In the genomic region with DNA sequence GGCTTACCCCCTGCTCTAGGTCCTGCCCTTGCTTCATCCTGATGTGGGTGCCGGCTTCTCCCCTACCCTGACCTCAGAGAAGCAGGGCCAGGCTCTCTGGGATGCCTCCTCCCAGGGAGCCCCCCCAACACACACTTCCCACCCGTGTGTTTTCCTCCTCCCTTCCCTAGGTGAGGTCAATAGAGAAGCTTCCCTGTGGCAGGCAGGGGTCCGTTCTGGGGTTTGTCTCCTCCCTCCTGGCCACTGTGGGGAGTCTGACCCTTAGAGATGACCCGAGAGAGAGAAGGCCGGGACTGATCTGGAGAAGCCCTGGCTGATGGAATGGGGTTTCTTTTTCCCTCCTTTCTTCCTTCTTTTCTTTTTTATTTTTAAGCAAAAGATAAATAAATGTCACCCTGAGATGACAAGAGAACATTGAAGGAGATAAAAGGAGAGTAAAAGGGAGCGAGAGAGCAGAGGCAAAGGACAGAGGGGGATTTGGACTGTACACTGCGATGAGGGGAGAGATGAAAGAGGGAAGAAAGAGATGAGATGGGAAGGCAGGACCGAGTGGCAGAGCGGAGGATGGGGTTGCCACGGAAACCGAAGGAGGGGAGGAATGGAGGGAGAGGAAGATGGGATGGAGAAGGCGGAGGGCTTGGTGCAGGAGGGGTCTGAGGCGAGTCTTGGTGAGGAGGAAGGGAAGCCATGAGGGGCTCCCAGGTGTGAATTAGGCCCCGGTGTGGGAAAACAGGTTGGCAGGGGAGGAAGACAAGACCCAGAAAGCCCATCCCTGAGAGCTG, we compare ENCODE assay signal across 16 cellular contexts. TPM values are rescaled to one million over a fixed set of nuclear protein-coding genes. Genes with fewer than 3 reads are reported as not detected.
A peak's percentile ranks its signal among the peaks of the same experiment; 100 is the strongest.
DNase-seq lines count a peak whose midpoint lies in the region; ATAC-seq and TF ChIP-seq lines count a peak whose summit lies in the region.
"Had no signal": no experiment of that assay in that cellular context is flagged by ENCODE, and none has a peak within 500 bp of the region (broad histone marks: within the 10 kb centered on the region; RNA-seq: fewer than 3 reads in every experiment).

No MANE protein-coding gene starts in this region.

- no peaks in the 10 kb centered on the region for H3K27me3 ChIP-seq in CD8-positive, alpha-beta T cell (ENCODE audit: insufficient read depth, low read length)
- H3K27me3 ChIP-seq in OCI-LY3 (ENCODE audit: low read depth, low read length) = no peaks in the 10 kb centered on the region
- no peaks in the 10 kb centered on the region for H3K27me3 ChIP-seq in osteoblast (ENCODE audit: insufficient read depth, low read length)
- H3K27me3 ChIP-seq: ovary had no signal

- H3K4me1 Mint-ChIP-seq in CD8-positive, alpha-beta T cell (ENCODE audit: low read depth) = peaks cover 9% of the 10 kb centered on the region
- H3K4me1 Mint-ChIP-seq in glutamatergic neuron (ENCODE audit: low read depth, unreplicated experiment) = peaks cover 23% of the 10 kb centered on the region

- no peaks in the 10 kb centered on the region for H3K9me3 ChIP-seq in CD8-positive, alpha-beta T cell (ENCODE audit: low read length)
- no peaks in the 10 kb centered on the region for H3K9me3 ChIP-seq in OCI-LY3 (ENCODE audit: insufficient read depth, low read length)
- no peaks in the 10 kb centered on the region for H3K9me3 ChIP-seq in osteoblast (ENCODE audit: low read depth, low read length)
- H3K9me3 ChIP-seq: ovary had no signal

- no peaks in the 10 kb centered on the region for H3K36me3 ChIP-seq in CD8-positive, alpha-beta T cell (ENCODE audit: insufficient read depth, low read length)
- H3K36me3 ChIP-seq in OCI-LY3 (replicated peaks; ENCODE audit: low read depth, low read length) = peaks cover 20% of the 10 kb centered on the region
- H3K36me3 ChIP-seq in osteoblast (ENCODE audit: insufficient read depth, low read length) = no peaks in the 10 kb centered on the region
- H3K36me3 ChIP-seq: ovary had no signal

- H3K4me2 ChIP-seq in OCI-LY3 (ENCODE audit: low read length) (no peak overlapping the region), osteoblast (ENCODE audit: insufficient read depth, low read length) (no peak overlapping the region)
- H3K4me2 ChIP-seq: PC-9 had no signal

- intact Hi-C loops in CD8-positive, alpha-beta T cell (cut with DNase I, micrococcal nuclease) = no loop called here

- POLR2A ChIA-PET in CD8-positive, alpha-beta T cell (lab: Charles Lee) = no interaction called here

- H2AFZ ChIP-seq in OCI-LY3 (ENCODE audit: low read depth, low read length) (no peak overlapping the region), osteoblast (ENCODE audit: low read length) (no peak overlapping the region)
- H2AFZ ChIP-seq: PC-9 had no signal

- no peaks in the 10 kb centered on the region for H3K27me3 Mint-ChIP-seq in CD8-positive, alpha-beta T cell (ENCODE audit: low read depth)
- H3K27me3 Mint-ChIP-seq in glutamatergic neuron (ENCODE audit: unreplicated experiment) = peaks cover 11% of the 10 kb centered on the region

- H3K27ac Mint-ChIP-seq in CD8-positive, alpha-beta T cell = peak overlapping the region; percentile 45
- peak overlapping the region; percentile 12 for H3K27ac Mint-ChIP-seq in glutamatergic neuron (ENCODE audit: unreplicated experiment)
- H3K27ac Mint-ChIP-seq: endodermal cell had no signal

- H3K9me3 Mint-ChIP-seq in CD8-positive, alpha-beta T cell = no peaks in the 10 kb centered on the region
- peaks cover 12% of the 10 kb centered on the region for H3K9me3 Mint-ChIP-seq in glutamatergic neuron (ENCODE audit: unreplicated experiment)
- H3K9me3 Mint-ChIP-seq: endodermal cell had no signal

- peaks cover 91% of the 10 kb centered on the region for H3K79me2 ChIP-seq in OCI-LY3 (ENCODE audit: low read length)
- H3K79me2 ChIP-seq in osteoblast (ENCODE audit: insufficient read depth, low read length) = peaks cover 18% of the 10 kb centered on the region

- TF ChIP-seq CTCF in CD8-positive, alpha-beta T cell (IDR thresholded peaks at IDR 0.05) = no peak
- TF ChIP-seq CTCF in OCI-LY3 (IDR thresholded peaks at IDR 0.05; ENCODE audit: low read depth, low read length) (no peak), glutamatergic neuron (IDR thresholded peaks at IDR 0.05; ENCODE audit: partially characterized antibody, unreplicated experiment) (no peak), osteoblast (IDR thresholded peaks at IDR 0.05; ENCODE audit: extremely low read depth, low read depth, low read length) (no peak)

- H3K27ac ChIP-seq in CD8-positive, alpha-beta T cell (ENCODE audit: low read depth, low read length) = no peak overlapping the region
- H3K27ac ChIP-seq in OCI-LY3 (ENCODE audit: low read length) (peak overlapping the region; percentile 48), osteoblast (ENCODE audit: low read depth, low read length) (no peak overlapping the region)
- H3K27ac ChIP-seq: ovary, PC-9 had no signal

- H3K9ac ChIP-seq in OCI-LY3 (ENCODE audit: low read length) = peak overlapping the region; percentile 9; the same call in 1 of the 2 replicates

- H3K4me3 ChIP-seq in CD8-positive, alpha-beta T cell (ENCODE audit: low read depth, low read length) = no peak overlapping the region
- H3K4me3 ChIP-seq in OCI-LY3 (ENCODE audit: low read length) = no peak overlapping the region
- no peak overlapping the region for H3K4me3 ChIP-seq in osteoblast (ENCODE audit: insufficient read depth, low read length)
- H3K4me3 ChIP-seq: ovary, PC-9 had no signal

- no peak for DNase-seq in CD8-positive, alpha-beta T cell
- DNase-seq in glutamatergic neuron = no peak
- DNase-seq in osteoblast (ENCODE audit: insufficient read length, low spot score, missing footprints) = peak; percentile 44
- no peak for DNase-seq in glomerular visceral epithelial cell (ENCODE audit: extremely low spot score)
- no peak for DNase-seq in islet precursor cell
- DNase-seq: activated CD4-positive, alpha-beta T cell treated with anti-CD3 and anti-CD28 coated beads for 1 hour; activated effector memory CD4-positive, alpha-beta T cell treated with anti-CD3 and anti-CD28 coated beads, Interleukin-2, amount 50 U/mL, for 16 hours; anterior cingulate cortex; KBM-7; kidney; ovary; stimulated activated CD4-positive, alpha-beta T cell treated with anti-CD3 and anti-CD28 coated beads, Interleukin-1b, Interleukin-23, amount 100 ng/mL, for 48 hours had no signal

- no peaks in the 10 kb centered on the region for H3K36me3 Mint-ChIP-seq in CD8-positive, alpha-beta T cell
- H3K36me3 Mint-ChIP-seq in glutamatergic neuron (ENCODE audit: unreplicated experiment) = no peaks in the 10 kb centered on the region

- ATAC-seq in CD8-positive, alpha-beta T cell = no peak
- ATAC-seq in HG02678 (IDR thresholded peaks at IDR 0.05; ENCODE audit: unreplicated experiment) = no peak

- H3K4me3 Mint-ChIP-seq in CD8-positive, alpha-beta T cell = no peak overlapping the region
- H3K4me3 Mint-ChIP-seq in glutamatergic neuron (ENCODE audit: unreplicated experiment) = peak overlapping the region; percentile 52
- H3K4me3 Mint-ChIP-seq: endodermal cell had no signal

- CTCF ChIA-PET in CD8-positive, alpha-beta T cell (lab: Charles Lee) = interaction anchor here (1.2 to 2.0 kb wide), 2 partner anchors 11 to 17 kb away, joined by 3 to 7 read pairs; no protein-coding TSS in a partner anchor

- H4K20me1 ChIP-seq in OCI-LY3 (ENCODE audit: insufficient read depth, low read length) = no peaks in the 10 kb centered on the region
- peaks cover 20% of the 10 kb centered on the region for H4K20me1 ChIP-seq in osteoblast (ENCODE audit: insufficient read depth, low read length)

- peaks cover 3% of the 10 kb centered on the region for H3K4me1 ChIP-seq in CD8-positive, alpha-beta T cell (ENCODE audit: insufficient read depth, low read length)
- H3K4me1 ChIP-seq in OCI-LY3 (ENCODE audit: low read length) (peaks cover 80% of the 10 kb centered on the region), osteoblast (ENCODE audit: insufficient read depth, low read length) (no peaks in the 10 kb centered on the region)

RNA-seq across cellular contexts. Expression of a gene that starts 48.4 kb away (rescaled TPM):
- 10 to 100 TPM; 41.5 to 42.2 TPM for total RNA-seq in CD8-positive, alpha-beta T cell
- total RNA-seq in glutamatergic neuron (ENCODE audit: unreplicated experiment) = 149 TPM
- total RNA-seq in osteoblast = 51.0 and 61.6 TPM in 2 replicates

RNA-seq across cellular contexts. Expression of a gene that starts 52.8 kb away (rescaled TPM):
- total RNA-seq in CD8-positive, alpha-beta T cell = 1 to 10 TPM; 2.5 to 4.2 TPM
- total RNA-seq in glutamatergic neuron (ENCODE audit: unreplicated experiment) = 25.2 TPM
- total RNA-seq in osteoblast = 10.3 and 10.9 TPM in 2 replicates
